In the genomic region with DNA sequence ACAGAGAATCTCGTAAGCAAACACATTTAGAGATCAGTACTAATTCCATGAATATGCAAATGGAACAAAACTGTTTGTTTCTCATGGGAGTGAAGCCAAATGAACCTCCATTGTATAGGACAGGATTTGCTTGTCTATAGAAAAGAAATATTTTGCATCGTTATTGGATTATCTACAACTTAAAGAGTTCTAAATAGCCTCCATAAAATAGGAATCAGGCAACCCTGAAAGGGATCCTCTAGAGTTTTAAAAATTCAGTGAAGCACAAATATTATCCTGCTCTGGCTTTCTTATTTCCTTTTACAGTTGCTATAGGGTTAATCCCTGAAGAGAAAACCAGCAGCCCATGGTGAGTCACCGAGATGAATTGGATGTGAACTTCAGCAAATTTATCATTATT, we compare ENCODE assay signal across 26 cellular contexts.
"Had no signal": no experiment of that assay in that cellular context is flagged by ENCODE, and none has a peak within 500 bp of the region (broad histone marks: within the 10 kb centered on the region; RNA-seq: fewer than 3 reads in every experiment).

No MANE protein-coding gene starts in this region.

- H3K27ac ChIP-seq: Peyer's patch, RWPE1, SJCRH30, VCaP had no signal

- H3K4me1 Mint-ChIP-seq: activated CD4-positive, alpha-beta T cell treated with anti-CD3 and anti-CD28 coated beads for 36 hours; activated naive CD8-positive, alpha-beta T cell treated with anti-CD3 and anti-CD28 coated beads, Interleukin-2, amount 10 ng/mL, durations not matched to agents 7 days and 5 days had no signal

- ATAC-seq: activated CD4-positive, alpha-beta T cell treated with anti-CD3 and anti-CD28 coated beads for 36 hours; activated CD8-positive, alpha-beta T cell treated with anti-CD3 and anti-CD28 coated beads for 36 hours; activated T-cell treated with anti-CD3 and anti-CD28 coated beads, Interleukin-2, amount 50 U/mL, for 72 hours; K562 had no signal

- H3K27ac Mint-ChIP-seq: activated CD4-positive, alpha-beta T cell treated with anti-CD3 and anti-CD28 coated beads for 36 hours; activated CD8-positive, alpha-beta T cell treated with anti-CD3 and anti-CD28 coated beads for 36 hours; activated naive CD8-positive, alpha-beta T cell treated with anti-CD3 and anti-CD28 coated beads, Interleukin-2, amount 10 ng/mL, durations not matched to agents 7 days and 5 days; activated T-cell treated with anti-CD3 and anti-CD28 coated beads, Interleukin-2, amount 50 U/mL, for 72 hours; activated T-helper 2 cell treated with anti-CD3 and anti-CD28 coated beads, Interferon-gamma antibody, Interleukin-2, Interleukin-4, amounts not matched to agents 10 μg/mL and 5 μg/mL and 100 μg/mL, durations not matched to agents 14 hours and 24 hours and 36 hours had no signal

- H3K36me3 ChIP-seq: Peyer's patch, SJCRH30 had no signal

- H3K36me3 Mint-ChIP-seq: activated naive CD8-positive, alpha-beta T cell treated with anti-CD3 and anti-CD28 coated beads, Interleukin-2, amount 10 ng/mL, durations not matched to agents 7 days and 5 days had no signal

- H3K4me3 ChIP-seq: K562, Peyer's patch, SJCRH30 had no signal

- H3K4me3 Mint-ChIP-seq: activated CD4-positive, alpha-beta T cell treated with anti-CD3 and anti-CD28 coated beads for 36 hours; activated CD8-positive, alpha-beta T cell treated with anti-CD3 and anti-CD28 coated beads for 36 hours; activated naive CD8-positive, alpha-beta T cell treated with anti-CD3 and anti-CD28 coated beads, Interleukin-2, amount 10 ng/mL, durations not matched to agents 7 days and 5 days; activated T-cell treated with anti-CD3 and anti-CD28 coated beads, Interleukin-2, amount 50 U/mL, for 72 hours had no signal

- H3K9ac ChIP-seq: SK-N-SH had no signal

- H3K4me2 ChIP-seq: SK-N-SH had no signal

- H3K27me3 ChIP-seq: Peyer's patch, SJCRH30 had no signal

- H3K4me1 ChIP-seq: Peyer's patch, SJCRH30 had no signal

- H3K27me3 Mint-ChIP-seq: activated CD4-positive, alpha-beta T cell treated with anti-CD3 and anti-CD28 coated beads for 36 hours; activated CD8-positive, alpha-beta T cell treated with anti-CD3 and anti-CD28 coated beads for 36 hours; activated naive CD8-positive, alpha-beta T cell treated with anti-CD3 and anti-CD28 coated beads, Interleukin-2, amount 10 ng/mL, durations not matched to agents 7 days and 5 days had no signal

- H3K9me3 ChIP-seq: Peyer's patch, SK-N-SH had no signal

- DNase-seq: activated CD4-positive, alpha-beta T cell treated with anti-CD3 and anti-CD28 coated beads for 36 hours; activated CD4-positive, CD25-positive, alpha-beta regulatory T cell; activated CD8-positive, alpha-beta memory T cell treated with anti-CD3 and anti-CD28 coated beads, Interleukin-2, amount 50 U/mL, for 4 hours; activated CD8-positive, alpha-beta T cell treated with anti-CD3 and anti-CD28 coated beads for 36 hours; activated gamma-delta T cell treated with Interleukin-2 at 50 U/mL for 16 hours; activated naive CD4-positive, alpha-beta T cell treated with anti-CD3 and anti-CD28 coated beads, Interleukin-2, amount 50 U/mL, for 16 hours; activated naive CD8-positive, alpha-beta T cell treated with anti-CD3 and anti-CD28 coated beads, Interleukin-2, amount 10 ng/mL, durations not matched to agents 7 days and 5 days; activated T-cell treated with anti-CD3 and anti-CD28 coated beads, Interleukin-2, amount 50 U/mL, for 72 hours; aorta; cerebellar nuclear complex; Karpas-422; NCI-H146; NCI-H187 treated with DMSO at 0.1 percent for 48 hours; NCI-H2081 treated with DMSO at 0.1 percent for 48 hours; NCI-H2227 treated with DMSO at 0.1 percent for 48 hours; NCI-H446 treated with DMSO at 0.1 percent for 48 hours; NCI-H524 treated with DMSO at 0.1 percent for 48 hours; Peyer's patch; Right ventricle myocardium superior; SJCRH30; SK-N-SH; T-helper 1 cell had no signal
